9 cellular contexts compared by ENCODE assay signal in the genomic region with DNA sequence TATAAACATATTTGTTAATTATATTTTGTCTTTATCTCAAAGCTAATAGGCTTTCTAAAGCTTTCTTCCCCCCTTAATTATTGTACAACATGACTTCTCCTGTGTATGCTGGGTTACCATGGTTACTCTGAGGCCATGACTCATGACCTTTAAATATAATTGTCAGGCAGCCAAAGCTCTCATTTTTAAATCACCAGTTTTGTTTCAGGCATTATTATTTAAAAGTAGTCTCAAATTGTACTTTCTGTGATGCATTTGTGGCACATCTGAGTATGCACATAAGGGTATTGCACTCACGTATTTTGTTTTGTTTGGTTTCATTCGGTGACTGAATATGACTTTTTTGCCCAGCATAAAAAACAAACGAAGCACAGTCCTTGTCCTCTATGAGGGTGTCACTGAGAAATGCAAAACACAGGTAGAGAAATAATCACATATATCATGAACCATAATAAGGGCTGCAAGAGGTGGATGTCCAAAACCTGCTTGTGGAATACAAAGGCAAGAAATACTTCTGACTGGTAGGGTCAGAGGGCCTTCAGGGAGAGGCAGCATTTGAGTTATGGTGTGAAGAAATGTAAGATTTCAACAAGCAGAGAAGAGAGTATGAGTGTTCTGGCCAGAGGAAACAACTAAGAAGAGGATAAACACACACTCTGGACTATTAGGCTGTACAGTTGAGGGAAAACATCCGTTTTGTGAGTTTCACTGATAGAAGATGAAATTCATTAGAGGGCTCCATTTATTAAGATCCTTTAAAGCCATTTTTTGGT. TPM values are rescaled to one million over a fixed set of nuclear protein-coding genes. Genes with fewer than 3 reads are reported as not detected.
DNase-seq lines count a peak whose midpoint lies in the region; ATAC-seq, FAIRE-seq and TF ChIP-seq lines count a peak whose summit lies in the region.
"Had no signal": no experiment of that assay in that cellular context is flagged by ENCODE, and none has a peak within 500 bp of the region (broad histone marks: within the 10 kb centered on the region; RNA-seq: fewer than 3 reads in every experiment).

No MANE protein-coding gene starts in this region.

- H3K9me2 ChIP-seq in HCT116 (ENCODE audit: insufficient read depth) = no peaks in the 10 kb centered on the region

- TF ChIP-seq EP300 in A549 (IDR thresholded peaks at IDR 0.05) = no peak

- RAD21 ChIA-PET in HCT116 (lab: Charles Lee; ENCODE audit: low non-redundant PET in 1 of 2, low total read pairs in 2 of 2, uncharacterized antibody in 2 of 2, unreplicated experiment in 2 of 2) = no interaction called here

- H3K4me3 ChIP-seq in A549 (no peak overlapping the region), HCT116 (replicated peaks in 1 of 2; ENCODE audit: low read depth in 1 of 2, low read length in 2 of 2) (no peak overlapping the region), left ventricle myocardium inferior (no peak overlapping the region), A673 (ENCODE audit: low read depth, low read length, poor library complexity, severe bottlenecking) (no peak overlapping the region)
- no peak overlapping the region for H3K4me3 ChIP-seq in naive thymus-derived CD4-positive, alpha-beta T cell (ENCODE audit: low read length)

- no peaks in the 10 kb centered on the region for H3K36me3 ChIP-seq in HCT116 (ENCODE audit: control insufficient read depth in 1 of 2, insufficient read depth in 2 of 2, low read length in 2 of 2)
- no peaks in the 10 kb centered on the region for H3K36me3 ChIP-seq in left ventricle myocardium inferior
- no peaks in the 10 kb centered on the region for H3K36me3 ChIP-seq in naive thymus-derived CD4-positive, alpha-beta T cell (ENCODE audit: control insufficient read depth in 2 of 3, insufficient read depth in 3 of 3, low read length in 3 of 3)
- H3K36me3 ChIP-seq in A673 (ENCODE audit: insufficient read depth, low read length, poor library complexity, severe bottlenecking) = no peaks in the 10 kb centered on the region

- ATAC-seq in A549 (peak; percentile 57 to 67; a peak in 3 of 6 replicates), HCT116 (no peak), GM19035 (IDR thresholded peaks at IDR 0.05; ENCODE audit: unreplicated experiment) (no peak)
- no peak for ATAC-seq in naive thymus-derived CD4-positive, alpha-beta T cell
- ATAC-seq: stimulated activated naive CD8-positive, alpha-beta T cell treated with anti-CD3 and anti-CD28 coated beads, Interleukin-15, amount 100 ng/mL, for 72 hours had no signal

- H3K36me3 Mint-ChIP-seq in naive thymus-derived CD4-positive, alpha-beta T cell = no peaks in the 10 kb centered on the region

- peaks cover 0 to 28% (median 15%) of the 10 kb centered on the region in 5 donors for H3K27me3 Mint-ChIP-seq in naive thymus-derived CD4-positive, alpha-beta T cell
- H3K27me3 Mint-ChIP-seq: stimulated activated naive CD8-positive, alpha-beta T cell treated with anti-CD3 and anti-CD28 coated beads, Interleukin-15, amount 100 ng/mL, for 72 hours had no signal

- CTCF ChIA-PET in A549 (lab: Yijun Ruan, JAX) (no interaction called here), HCT116 (lab: Charles Lee) (no interaction called here), A673 (lab: Charles Lee) (no interaction called here)
- CTCF ChIA-PET in naive thymus-derived CD4-positive, alpha-beta T cell (lab: Charles Lee) = no interaction called here

- H3K27ac ChIP-seq in A549 (peak overlapping the region in 1 of 2 experiments; percentile 29; a peak in 3 of 6 replicates), HCT116 (ENCODE audit: low read depth, low read length) (no peak overlapping the region), left ventricle myocardium inferior (replicated peaks) (peak overlapping the region; percentile 49), A673 (ENCODE audit: low read depth, low read length, poor library complexity, severe bottlenecking) (no peak overlapping the region)
- no peak overlapping the region for H3K27ac ChIP-seq in naive thymus-derived CD4-positive, alpha-beta T cell (ENCODE audit: low read depth, low read length)

- H3K27me3 ChIP-seq in HCT116 (ENCODE audit: insufficient read depth, low read length) (no peaks in the 10 kb centered on the region), left ventricle myocardium inferior (ENCODE audit: low read depth) (no peaks in the 10 kb centered on the region), A673 (replicated peaks; ENCODE audit: insufficient read depth, low read depth, low read length, poor library complexity) (peaks cover 21% of the 10 kb centered on the region)
- H3K27me3 ChIP-seq in naive thymus-derived CD4-positive, alpha-beta T cell (ENCODE audit: control insufficient read depth in 2 of 2, insufficient read depth in 2 of 2, low read length in 2 of 2) = no peaks in the 10 kb centered on the region

- H3K9me3 ChIP-seq in A549 (no peaks in the 10 kb centered on the region), HCT116 (ENCODE audit: control insufficient read depth in 1 of 2, insufficient read depth in 1 of 2, low read depth in 1 of 2, low read length in 2 of 2) (no peaks in the 10 kb centered on the region), left ventricle myocardium inferior (replicated peaks) (no peaks in the 10 kb centered on the region), A673 (ENCODE audit: low read depth, low read length, poor library complexity, severe bottlenecking) (no peaks in the 10 kb centered on the region)
- no peaks in the 10 kb centered on the region for H3K9me3 ChIP-seq in naive thymus-derived CD4-positive, alpha-beta T cell (ENCODE audit: control insufficient read depth in 2 of 3, low read length in 3 of 3)

- no peak overlapping the region for H3K4me3 Mint-ChIP-seq in naive thymus-derived CD4-positive, alpha-beta T cell
- H3K4me3 Mint-ChIP-seq: stimulated activated naive CD8-positive, alpha-beta T cell treated with anti-CD3 and anti-CD28 coated beads, Interleukin-15, amount 100 ng/mL, for 72 hours had no signal

- peak; percentile 15 to 64 for DNase-seq in A549 (ENCODE audit: low read depth in 1 of 2, low spot score in 1 of 2)
- DNase-seq in HCT116 (ENCODE audit: low read depth, low spot score) = peak; percentile 10
- DNase-seq in SKM-1 treated with dmso at 0.1 percent for 144 hours (lab: John Stamatoyannopoulos, UW; ENCODE audit: unreplicated experiment) = peak; percentile 5
- DNase-seq in left ventricle myocardium inferior = no peak
- no peak for DNase-seq in naive thymus-derived CD4-positive, alpha-beta T cell
- DNase-seq in A673 (ENCODE audit: low spot score) = no peak
- DNase-seq in cerebellar nuclear complex (lab: John Stamatoyannopoulos, UW) = no peak
- DNase-seq: stimulated activated naive CD8-positive, alpha-beta T cell treated with anti-CD3 and anti-CD28 coated beads, Interleukin-15, amount 100 ng/mL, for 72 hours had no signal

- no TSS peak for BruUV-seq in HCT116 (replicated peaks; lab: Mats Ljungman, UMichigan)
- no TSS peak for BruUV-seq in A673 (replicated peaks; lab: Mats Ljungman, UMichigan)

- H3K9me3 Mint-ChIP-seq in naive thymus-derived CD4-positive, alpha-beta T cell = peaks cover 0 to 2% (median 0%) of the 10 kb centered on the region in 11 donors
- H3K9me3 Mint-ChIP-seq: stimulated activated naive CD8-positive, alpha-beta T cell treated with anti-CD3 and anti-CD28 coated beads, Interleukin-15, amount 100 ng/mL, for 72 hours had no signal

- WGBS in A549 (ENCODE audit: missing lambda C conversion rate) = 60% methylated on average over 4 of the region's 4 CpGs

- H4K20me1 ChIP-seq in HCT116 (ENCODE audit: insufficient read depth) = no peaks in the 10 kb centered on the region

- TF ChIP-seq RAD21 in A549 (conservative IDR thresholded peaks at IDR 0.05 in 1 of 2, IDR thresholded peaks at IDR 0.05 in 1 of 2) (no peak), HCT116 (IDR thresholded peaks at IDR 0.05; ENCODE audit: low read depth) (no peak)

- TF ChIP-seq CTCF in A549 (IDR thresholded peaks at IDR 0.05) (no peak), HCT116 (IDR thresholded peaks at IDR 0.05 in 2 of 3, conservative IDR thresholded peaks at IDR 0.05 in 1 of 3; ENCODE audit: borderline replicate concordance in 1 of 3, insufficient read depth in 1 of 3, low read depth in 2 of 3, low read length in 2 of 3) (no peak), left ventricle myocardium inferior (IDR thresholded peaks at IDR 0.05; ENCODE audit: borderline replicate concordance) (no peak), A673 (conservative IDR thresholded peaks at IDR 0.05; ENCODE audit: low read depth, low read length) (no peak)

- no peaks in the 10 kb centered on the region for H3K4me1 Mint-ChIP-seq in naive thymus-derived CD4-positive, alpha-beta T cell
- H3K4me1 Mint-ChIP-seq: stimulated activated naive CD8-positive, alpha-beta T cell treated with anti-CD3 and anti-CD28 coated beads, Interleukin-15, amount 100 ng/mL, for 72 hours had no signal

- TF ChIP-seq POLR2A in A549 (IDR thresholded peaks at IDR 0.05; ENCODE audit: low read length) = no peak
- no peak for TF ChIP-seq POLR2A in HCT116 (IDR thresholded peaks at IDR 0.05; ENCODE audit: borderline replicate concordance, extremely low read depth, insufficient read depth, insufficient read length)

- H3K4me1 ChIP-seq in A549 = peaks cover 22% of the 10 kb centered on the region
- H3K4me1 ChIP-seq in HCT116 (ENCODE audit: control insufficient read depth in 1 of 2, insufficient read depth in 2 of 2, low read length in 2 of 2) = peaks cover 4 to 8% of the 10 kb centered on the region in 2 experiments; a peak in 3 of 4 replicates
- H3K4me1 ChIP-seq in left ventricle myocardium inferior = peaks cover 51% of the 10 kb centered on the region
- H3K4me1 ChIP-seq in naive thymus-derived CD4-positive, alpha-beta T cell (ENCODE audit: control insufficient read depth in 2 of 2, insufficient read depth in 2 of 2, low read length in 2 of 2) = no peaks in the 10 kb centered on the region
- H3K4me1 ChIP-seq in A673 (ENCODE audit: insufficient read depth, low read length, poor library complexity, severe bottlenecking) = no peaks in the 10 kb centered on the region

- H2AFZ ChIP-seq in HCT116 (ENCODE audit: low read depth, low read length, poor library complexity, severe bottlenecking) = no peak overlapping the region

- intact Hi-C loops in HCT116 (cut with micrococcal nuclease) = no loop called here
- intact Hi-C loops in left ventricle myocardium inferior (cut with micrococcal nuclease) = no loop called here
- intact Hi-C loops in naive thymus-derived CD4-positive, alpha-beta T cell (cut with micrococcal nuclease) = no loop called here
- intact Hi-C loops in A673 (cut with micrococcal nuclease; ENCODE audit: unreplicated experiment) = no loop called here

- no peak overlapping the region for H3K9ac ChIP-seq in HCT116 (ENCODE audit: low read length)

- no peak for FAIRE-seq in A549 (lab: Jason Lieb, UNC)

- POLR2A ChIA-PET in A549 (lab: Yijun Ruan, JAX) (no interaction called here), HCT116 (lab: Charles Lee) (no interaction called here), A673 (lab: Charles Lee; ENCODE audit: low non-redundant PET) (no interaction called here)
- POLR2A ChIA-PET in naive thymus-derived CD4-positive, alpha-beta T cell (lab: Charles Lee) = no interaction called here

- H3K4me2 ChIP-seq in A549 = peak overlapping the region; percentile 63
- H3K4me2 ChIP-seq in HCT116 (ENCODE audit: low read length) = peak overlapping the region; percentile 24; the same call in 1 of the 2 replicates

- no peak overlapping the region for H3K27ac Mint-ChIP-seq in naive thymus-derived CD4-positive, alpha-beta T cell

- no peaks in the 10 kb centered on the region for H3K79me2 ChIP-seq in HCT116 (ENCODE audit: insufficient read depth, low read length)

RNA-seq across cellular contexts. Expression of a gene that starts 2.1 kb away (rescaled TPM):
- polyA plus RNA-seq in A549 (2011; rRNA removed) (not detected in 2 replicates), A549 (2017; fragmentation: RNase III; extraction: RNeasy Plus Mini Kit Qiagen cat#74134 plus additional on column Dnase treatment) (not detected in 3 replicates)
- polyA plus RNA-seq in A549 (2012; cell fraction: cytosol; rRNA removed) = not detected in 2 replicates
- not detected in 2 replicates for polyA plus RNA-seq in A549 (2012; cell fraction: nucleus; rRNA removed)
- not detected in 2 replicates for polyA minus RNA-seq in A549 (2011; rRNA and poly(A)+ RNA removed)
- total RNA-seq in HCT116 (2021; ENCODE audit: unreplicated experiment) (not detected), left ventricle myocardium inferior (not detected), A673 (2021) (not detected in 2 replicates)
- 0.10 TPM in 1 of 2 replicates, not detected in the other for polyA plus RNA-seq in HCT116 (2012)
- not detected for total RNA-seq in naive thymus-derived CD4-positive, alpha-beta T cell
- not detected for polyA plus RNA-seq in naive thymus-derived CD4-positive, alpha-beta T cell

RNA-seq across cellular contexts. Expression of a gene that starts 56.4 kb away (rescaled TPM):
- polyA plus RNA-seq in A549 (2011; rRNA removed) = not detected in 2 replicates
- polyA plus RNA-seq in A549 (2012; cell fraction: cytosol; rRNA removed) = not detected in 2 replicates
- polyA plus RNA-seq in A549 (2012; cell fraction: nucleus; rRNA removed) = not detected in 2 replicates
- not detected in 3 replicates for polyA plus RNA-seq in A549 (2017; fragmentation: RNase III; extraction: RNeasy Plus Mini Kit Qiagen cat#74134 plus additional on column Dnase treatment)
- polyA minus RNA-seq in A549 (2011; rRNA and poly(A)+ RNA removed) = not detected in 2 replicates
- not detected for total RNA-seq in HCT116 (2021; ENCODE audit: unreplicated experiment)
- not detected in 2 replicates for polyA plus RNA-seq in HCT116 (2012)
- total RNA-seq in left ventricle myocardium inferior = not detected
- not detected for total RNA-seq in naive thymus-derived CD4-positive, alpha-beta T cell
- polyA plus RNA-seq in naive thymus-derived CD4-positive, alpha-beta T cell = not detected
- total RNA-seq in A673 (2021) = not detected in 2 replicates

Comparison
In these comparisons a context has a peak if more than half of its experiments do, and no peak if none do; other contexts are left out.
1. ATAC-seq: peak in A549 (2 of 2); none in HCT116 (single experiment), GM19035 (single experiment) and naive thymus-derived CD4-positive, alpha-beta T cell (single experiment).
2. DNase-seq: peak in A549 (2 of 2), HCT116 (single experiment) and SKM-1 treated with dmso at 0.1 percent for 144 hours (single experiment); none in left ventricle myocardium inferior (single experiment), naive thymus-derived CD4-positive, alpha-beta T cell (0 of 9), A673 (single experiment) and cerebellar nuclear complex (0 of 2).